ENCODE assay signal across 10 cellular contexts in genomic region chr1:113860891-113861290, GRCh38. TPM values are rescaled to one million over a fixed set of nuclear protein-coding genes. Genes with fewer than 3 reads are reported as not detected.
DNase-seq lines count a peak whose midpoint lies in the region; ATAC-seq and TF ChIP-seq lines count a peak whose summit lies in the region.
"Had no signal": no experiment of that assay in that cellular context is flagged by ENCODE, and none has a peak within 500 bp of the region (broad histone marks: within the 10 kb centered on the region; RNA-seq: fewer than 3 reads in every experiment).

No MANE protein-coding gene starts in this region.

- H3K27me3 ChIP-seq in breast epithelium: no peaks in the 10 kb centered on the region
- no peaks in the 10 kb centered on the region for H3K27me3 ChIP-seq in transverse colon
- no peaks in the 10 kb centered on the region for H3K27me3 ChIP-seq in suprapubic skin
- H3K27me3 ChIP-seq: SJCRH30 had no signal

- TF ChIP-seq POLR2A in breast epithelium (IDR thresholded peaks at IDR 0.05) (no peak), transverse colon (IDR thresholded peaks at IDR 0.05) (no peak), suprapubic skin (IDR thresholded peaks at IDR 0.05) (no peak)

- TF ChIP-seq EP300 in transverse colon (IDR thresholded peaks at IDR 0.05; ENCODE audit: low read depth) (no peak), suprapubic skin (IDR thresholded peaks at IDR 0.05) (no peak)

- H3K4me1 ChIP-seq in breast epithelium: no peaks in the 10 kb centered on the region
- peaks cover 0 to 20% (median 0%) of the 10 kb centered on the region in 4 donors for H3K4me1 ChIP-seq in transverse colon
- H3K4me1 ChIP-seq in suprapubic skin: peaks cover 3% of the 10 kb centered on the region
- H3K4me1 ChIP-seq: SJCRH30 had no signal

- no peak for TF ChIP-seq CTCF in MCF 10A (IDR thresholded peaks at IDR 0.05; ENCODE audit: unreplicated experiment)
- TF ChIP-seq CTCF in breast epithelium (IDR thresholded peaks at IDR 0.05): no peak
- no peak for TF ChIP-seq CTCF in fibroblast of pulmonary artery (IDR thresholded peaks at IDR 0.05; ENCODE audit: low read length, missing control alignments)
- TF ChIP-seq CTCF in transverse colon (IDR thresholded peaks at IDR 0.05): no peak
- TF ChIP-seq CTCF in suprapubic skin (IDR thresholded peaks at IDR 0.05): no peak

- H3K4me3 ChIP-seq in breast epithelium (no peak overlapping the region), fibroblast of pulmonary artery (replicated peaks; ENCODE audit: low read depth, low read length) (peak overlapping the region; percentile 21), transverse colon (no peak overlapping the region), suprapubic skin (no peak overlapping the region)
- H3K4me3 ChIP-seq: SJCRH30 had no signal

- CTCF ChIA-PET in MCF 10A (lab: Yijun Ruan, JAX) (interaction anchor here (1.0 to 1.9 kb wide), 3 partner anchors 13 to 423 kb away, joined by 3 to 7 read pairs (median 3); no protein-coding TSS in a partner anchor), T-cell (lab: Charles Lee) (interaction anchor here (1.3 to 2.4 kb wide), 3 partner anchors 25 to 29 kb away, joined by 4 to 11 read pairs (median 6); no protein-coding TSS in a partner anchor)

- WGBS in transverse colon (ENCODE audit: low coverage in 1 of 2), 2 donors: 63 to 67% methylated on average over 3 of the region's 3 CpGs
- WGBS in suprapubic skin: 68% methylated on average over 3 of the region's 3 CpGs

- H3K27ac Mint-ChIP-seq in MCF 10A (ENCODE audit: low read depth, unreplicated experiment) (peak overlapping the region; percentile 36), T-cell (peak overlapping the region; percentile 20 to 76)

- peak; percentile 35 for DNase-seq in MCF 10A (ENCODE audit: unreplicated experiment)
- no peak for DNase-seq in breast epithelium (ENCODE audit: low spot score in 2 of 2)
- no peak for DNase-seq in T-cell
- DNase-seq in fibroblast of pulmonary artery (ENCODE audit: low read depth): peak; percentile 87
- peak; percentile 40 for DNase-seq in stromal cell of bone marrow (ENCODE audit: low read depth)
- no peak for DNase-seq in activated CD4-positive, alpha-beta T cell treated with anti-CD3 and anti-CD28 coated beads, Interleukin-2, amount 50 U/mL, for 1 hour
- no peak for DNase-seq in transverse colon
- DNase-seq in suprapubic skin (ENCODE audit: low spot score in 2 of 2): no peak
- DNase-seq: SJCRH30 had no signal

- H3K36me3 ChIP-seq in breast epithelium: no peaks in the 10 kb centered on the region
- no peaks in the 10 kb centered on the region for H3K36me3 ChIP-seq in transverse colon
- no peaks in the 10 kb centered on the region for H3K36me3 ChIP-seq in suprapubic skin
- H3K36me3 ChIP-seq: SJCRH30 had no signal

- H3K4me1 Mint-ChIP-seq in MCF 10A (ENCODE audit: insufficient read depth, unreplicated experiment) (peaks cover 19% of the 10 kb centered on the region), T-cell (peaks cover 45 to 54% (median 50%) of the 10 kb centered on the region in 3 donors)

- H3K36me3 Mint-ChIP-seq in MCF 10A (ENCODE audit: insufficient read depth, unreplicated experiment): no peaks in the 10 kb centered on the region
- H3K36me3 Mint-ChIP-seq in T-cell: peaks cover 45% of the 10 kb centered on the region

- H3K9me3 ChIP-seq in breast epithelium (no peaks in the 10 kb centered on the region), transverse colon (no peaks in the 10 kb centered on the region), suprapubic skin (no peaks in the 10 kb centered on the region)
- H3K9me3 ChIP-seq: SJCRH30 had no signal

- no peak for ATAC-seq in T-cell (replicated peaks in 1 of 4)
- ATAC-seq: activated naive CD4-positive, alpha-beta T cell treated with anti-CD3 and anti-CD28 coated beads, Interleukin-2, amount 50 U/mL, for 72 hours had no signal

- no peak overlapping the region for H3K4me3 Mint-ChIP-seq in MCF 10A (ENCODE audit: unreplicated experiment)
- no peak overlapping the region for H3K4me3 Mint-ChIP-seq in T-cell

- POLR2A ChIA-PET in MCF 10A (lab: Yijun Ruan, JAX) (interaction anchor here (0.5 kb wide), 1 partner anchor 17 kb away, joined by 3 read pairs; no protein-coding TSS in a partner anchor), T-cell (lab: Charles Lee) (interaction anchor here (0.5 to 2.1 kb wide), 3 partner anchors 8 to 651 kb away, joined by 3 to 9 read pairs (median 7); no protein-coding TSS in a partner anchor)

- in situ Hi-C loops in transverse colon (cut with MboI; ENCODE audit: low pct_ligation_motif_present in 1 of 4, low pct_unique_long_range_greater_than_20kb in 1 of 4, low sequenced_read_pairs in 3 of 4): no loop called here

- H3K27me3 Mint-ChIP-seq in MCF 10A (ENCODE audit: insufficient read depth, unreplicated experiment): no peaks in the 10 kb centered on the region
- no peaks in the 10 kb centered on the region for H3K27me3 Mint-ChIP-seq in T-cell

- intact Hi-C loops in MCF 10A (cut with micrococcal nuclease) (no loop called here), breast epithelium (cut with DNase I; ENCODE audit: low total_unique reads) (loop anchor here (10.0 kb wide), 1 partner anchor 804 kb away; no protein-coding TSS in a partner anchor), transverse colon (cut with DNase I; ENCODE audit: low total_unique reads) (no loop called here)

- no peak overlapping the region for H3K27ac ChIP-seq in breast epithelium
- peak overlapping the region in 1 of 4 donors; percentile 16 for H3K27ac ChIP-seq in transverse colon
- no peak overlapping the region for H3K27ac ChIP-seq in suprapubic skin
- H3K27ac ChIP-seq: SJCRH30 had no signal

- H3K9me3 Mint-ChIP-seq in MCF 10A (ENCODE audit: unreplicated experiment) (no peaks in the 10 kb centered on the region), T-cell (no peaks in the 10 kb centered on the region)
- H3K9me3 Mint-ChIP-seq: activated naive CD4-positive, alpha-beta T cell treated with anti-CD3 and anti-CD28 coated beads, Interleukin-2, amount 50 U/mL, for 72 hours had no signal

- no TSS peak for BruUV-seq in MCF 10A (replicated peaks; lab: Mats Ljungman, UMichigan)

RNA-seq across cellular contexts. Expression of gene PTPN22, which starts 10.6 kb away (rescaled TPM):
- 0.42 and 0.89 TPM in 2 replicates for total RNA-seq in MCF 10A (2022)
- total RNA-seq in breast epithelium: 1 to 10 TPM; 3.4 to 7.2 (median 3.6) TPM
- 10 to 100 TPM; 25.6 to 45.9 (median 26.6) TPM for total RNA-seq in T-cell
- total RNA-seq in transverse colon: 10 to 100 TPM in 2 of 4 donors, 1 to 10 TPM in 2; 4.0 to 28.1 (median 11.2) TPM
- total RNA-seq in suprapubic skin: 1 to 10 TPM in 1 of 4 donors, under 1 TPM in 3; 0.34 to 1.7 (median 0.77) TPM

RNA-seq across cellular contexts. Expression of gene BCL2L15, which starts 26.5 kb away (rescaled TPM):
- 0.27 and 2.3 TPM in 2 replicates for total RNA-seq in MCF 10A (2022)
- 1 to 10 TPM in 1 of 3 donors, under 1 TPM in 2; 0.44 to 1.6 (median 0.48) TPM for total RNA-seq in breast epithelium
- 1 to 10 TPM; 1.2 to 5.8 (median 1.7) TPM for total RNA-seq in T-cell
- total RNA-seq in transverse colon: 100 to 1,000 TPM in 1 of 4 donors, 10 to 100 TPM in 3; 51.3 to 584 (median 89.3) TPM
- 1 to 10 TPM in 1 of 4 donors, under 1 TPM in 3; 0.13 to 1.4 (median 0.45) TPM for total RNA-seq in suprapubic skin

RNA-seq across cellular contexts. Expression of gene AP4B1, which starts 43.7 kb away (rescaled TPM):
- total RNA-seq in MCF 10A (2022) (20.4 and 21.3 TPM in 2 replicates), breast epithelium (10 to 100 TPM; 10.8 to 18.1 (median 14.9) TPM), T-cell (10 to 100 TPM; 57.8 to 66.4 (median 61.5) TPM), transverse colon (10 to 100 TPM in 2 of 4 donors, 1 to 10 TPM in 2; 7.2 to 37.2 (median 16.5) TPM), suprapubic skin (10 to 100 TPM; 10.9 to 34.0 (median 12.2) TPM)

RNA-seq across cellular contexts. Expression of gene DCLRE1B, which starts 44.2 kb away (rescaled TPM):
- total RNA-seq in MCF 10A (2022) (6.9 and 8.1 TPM in 2 replicates), breast epithelium (1 to 10 TPM; 3.3 to 6.2 (median 3.5) TPM), T-cell (1 to 10 TPM; 5.6 to 6.1 (median 5.9) TPM), transverse colon (1 to 10 TPM in 3 of 4 donors, not detected in 1; 2.4 to 6.2 (median 2.9) TPM), suprapubic skin (1 to 10 TPM; 4.3 to 8.9 (median 6.3) TPM)

RNA-seq across cellular contexts. Expression of gene RSBN1, which starts 48.6 kb away (rescaled TPM):
- total RNA-seq in MCF 10A (2022): 11.8 and 15.7 TPM in 2 replicates
- total RNA-seq in breast epithelium: 10 to 100 TPM; 25.1 to 41.3 (median 28.2) TPM
- 10 to 100 TPM; 43.9 to 49.9 (median 45.1) TPM for total RNA-seq in T-cell
- total RNA-seq in transverse colon: 10 to 100 TPM; 26.6 to 42.7 (median 31.8) TPM
- total RNA-seq in suprapubic skin: 10 to 100 TPM; 17.1 to 29.1 (median 22.2) TPM

Comparison
In these comparisons a context has a peak if more than half of its experiments do, and no peak if none do; other contexts are left out.
1. DNase-seq: peak in MCF 10A (single experiment), fibroblast of pulmonary artery (single experiment) and stromal cell of bone marrow (single experiment); none in breast epithelium (0 of 2), T-cell (0 of 34), activated CD4-positive, alpha-beta T cell treated with anti-CD3 and anti-CD28 coated beads, Interleukin-2, amount 50 U/mL, for 1 hour (single experiment), transverse colon (single experiment) and suprapubic skin (0 of 2).
2. RNA of gene BCL2L15, which starts 26.5 kb away (total RNA-seq): 51.3 to 584 TPM in transverse colon; 0.27 to 2.3 TPM in MCF 10A, 1.2 to 5.8 TPM in T-cell, 0.13 to 1.4 TPM in suprapubic skin and 0.44 to 1.6 TPM in breast epithelium; every median in the first group is over 4 times any median in the second.